Comparison of ENCODE assay signal across 8 cellular contexts in genomic region chr3:121995190-121996137, GRCh38. TPM values are rescaled to one million over a fixed set of nuclear protein-coding genes. Genes with fewer than 3 reads are reported as not detected.
DNase-seq lines count a peak whose midpoint lies in the region; ATAC-seq, FAIRE-seq and TF ChIP-seq lines count a peak whose summit lies in the region.

No MANE protein-coding gene starts in this region.

- TF ChIP-seq EP300 in HepG2 (IDR thresholded peaks at IDR 0.05; ENCODE audit: low read depth in 2 of 2, low read length in 2 of 2): no peak
- no peak for TF ChIP-seq EP300 in HepG2 (CRISPR knock-in tag; IDR thresholded peaks at IDR 0.05; ENCODE audit: borderline replicate concordance)

- POLR2A ChIA-PET in HepG2 (lab: Yijun Ruan, JAX): no interaction called here

- TF ChIP-seq POLR2A in HepG2 (IDR thresholded peaks at IDR 0.05; ENCODE audit: insufficient read depth in 1 of 2, low read depth in 2 of 2, low read length in 2 of 2): no peak

- intact Hi-C loops in HepG2 (cut with micrococcal nuclease; ENCODE audit: unreplicated experiment): loop anchor here (1.0 to 2.0 kb wide), 3 partner anchors 113 to 449 kb away; no protein-coding TSS in a partner anchor
- intact Hi-C loops in tibial artery (cut with DNase I; ENCODE audit: low total_unique reads): no loop called here

- peak; percentile 66 for TF ChIP-seq RAD21 in HepG2 (CRISPR knock-in tag; IDR thresholded peaks at IDR 0.05)

- H4K20me1 ChIP-seq in HepG2 (ENCODE audit: insufficient read depth, low read length): no peaks in the 10 kb centered on the region

- no peak for FAIRE-seq in HTR-8/SVneo (lab: Jason Lieb, UNC)
- peak; percentile 77 for FAIRE-seq in HepG2 (lab: Jason Lieb, UNC)

- ATAC-seq in GM18502 (IDR thresholded peaks at IDR 0.05; ENCODE audit: poor library complexity, unreplicated experiment) (peak; percentile 53), HepG2 (peak; percentile 99), GM19351 (IDR thresholded peaks at IDR 0.05; ENCODE audit: unreplicated experiment) (no peak)

- H3K4me1 ChIP-seq in HepG2 (ENCODE audit: insufficient read depth, low read length): no peaks in the 10 kb centered on the region
- peaks cover 0 to 19% (median 6%) of the 10 kb centered on the region in 4 donors for H3K4me1 ChIP-seq in tibial artery

- H3K36me3 ChIP-seq in HepG2 (replicated peaks in 1 of 2; ENCODE audit: control insufficient read depth in 1 of 2, insufficient read depth in 2 of 2, low read length in 2 of 2): no peaks in the 10 kb centered on the region
- H3K36me3 ChIP-seq in tibial artery: no peaks in the 10 kb centered on the region

- peak; percentile 86 for TF ChIP-seq CTCF in C4-2B (conservative IDR thresholded peaks at IDR 0.05)
- TF ChIP-seq CTCF in HepG2 (CRISPR knock-in tag; IDR thresholded peaks at IDR 0.05): peak; percentile 80
- no peak for TF ChIP-seq CTCF in tibial artery (IDR thresholded peaks at IDR 0.05)

- CTCF ChIA-PET in HepG2 (lab: Yijun Ruan, JAX; ENCODE audit: low intra/inter-chr PET ratio, low total read pairs): interaction anchor here (0.9 to 1.7 kb wide), 3 partner anchors 112 to 449 kb away, joined by 3 to 9 read pairs (median 4); partner anchors contain the start of gene POLQ

- H3K9me3 ChIP-seq in HepG2 (ENCODE audit: low read length) (no peaks in the 10 kb centered on the region), tibial artery (no peaks in the 10 kb centered on the region)

- H3K79me2 ChIP-seq in HepG2 (ENCODE audit: insufficient read depth, low read length): no peaks in the 10 kb centered on the region

- H3K4me2 ChIP-seq in HepG2 (ENCODE audit: low read depth, low read length): no peak overlapping the region

- H3K27ac ChIP-seq in C4-2B (peak overlapping the region; percentile 17; the same call in 1 of the 2 replicates), HepG2 (ENCODE audit: extremely low read length, insufficient read depth, low read length) (no peak overlapping the region), tibial artery (peak overlapping the region in 1 of 2 donors; percentile 47)

- H3K27me3 ChIP-seq in HepG2 (ENCODE audit: control insufficient read depth in 1 of 2, insufficient read depth in 2 of 2, low read length in 2 of 2): no peaks in the 10 kb centered on the region
- H3K27me3 ChIP-seq in tibial artery: no peaks in the 10 kb centered on the region

- peak; percentile 52 for DNase-seq in HTR-8/SVneo (ENCODE audit: insufficient read length, low spot score)
- DNase-seq in SHP77 (lab: John Stamatoyannopoulos, UW): peak; percentile 22 to 69
- DNase-seq in cerebellar cortex (ENCODE audit: low spot score): peak; percentile 36
- DNase-seq in HepG2 (ENCODE audit: low spot score): peak; percentile 52
- DNase-seq in tibial artery: peak; percentile 68 to 76

- H3K9ac ChIP-seq in HepG2 (ENCODE audit: insufficient read depth, low read depth, low read length): no peak overlapping the region

- no peak overlapping the region for H2AFZ ChIP-seq in HepG2 (ENCODE audit: low read length)

- BruUV-seq in HepG2 (replicated peaks; lab: Mats Ljungman, UMichigan): no TSS peak

- in situ Hi-C loops in HepG2 (cut with HindIII; ENCODE audit: extremely low pct_ligation_motif_present, low pct_unique_long_range_greater_than_20kb): loop anchor here (10.0 kb wide), 1 partner anchor 451 kb away; the partner anchor contains the start of gene POLQ

- no peak overlapping the region for H3K4me3 ChIP-seq in HepG2 (replicated peaks in 1 of 3; ENCODE audit: insufficient read depth in 1 of 3, low read depth in 2 of 3, low read length in 3 of 3)
- no peak overlapping the region for H3K4me3 ChIP-seq in tibial artery

- 45% methylated on average over 13 of the region's 14 CpGs for WGBS in HepG2 (ENCODE audit: low lambda C conversion rate)

TF ChIP-seq in HepG2, 621 proteins besides CTCF, POLR2A, EP300 and RAD21 (continues in another document):
- TF ChIP-seq TFAP4 (IDR thresholded peaks at IDR 0.05; ENCODE audit: borderline replicate concordance, low read depth) (peak; percentile 63; the same call in 1 of the 2 replicates), RBM39 (IDR thresholded peaks at IDR 0.05; ENCODE audit: low read depth, low read length, poor library complexity, severe bottlenecking) (no peak), ZFYVE20 (CRISPR knock-in tag; IDR thresholded peaks at IDR 0.05; ENCODE audit: borderline replicate concordance, low read depth) (no peak), HIC2 (CRISPR knock-in tag; IDR thresholded peaks at IDR 0.05; ENCODE audit: low read depth) (no peak)

RNA-seq across cellular contexts. Expression of gene ILDR1, which starts 26.6 kb away (rescaled TPM):
- not detected in 2 replicates for total RNA-seq in HepG2 (2016; rRNA removed; fragmentation: Illumina TruSeq; extraction: Trizol)
- not detected in 2 replicates for total RNA-seq in HepG2 (2016; cell fraction: cytosol; rRNA removed; fragmentation: Illumina TruSeq; extraction: Trizol; ENCODE audit: low read depth)
- total RNA-seq in HepG2 (2016; cell fraction: insoluble cytoplasmic fraction; rRNA removed; fragmentation: Illumina TruSeq; extraction: Trizol): not detected in 2 replicates
- total RNA-seq in HepG2 (2016; cell fraction: membrane; rRNA removed; fragmentation: Illumina TruSeq; extraction: Trizol): not detected in 2 replicates
- not detected in 2 replicates for total RNA-seq in HepG2 (2016; cell fraction: nucleus; rRNA removed; fragmentation: Illumina TruSeq; extraction: Trizol)
- not detected in 2 replicates for polyA plus RNA-seq in HepG2 (2011; rRNA removed)
- polyA plus RNA-seq in HepG2 (2011; cell fraction: cytosol; rRNA removed): not detected in 2 replicates
- polyA plus RNA-seq in HepG2 (2011; cell fraction: nucleus; rRNA removed): not detected in 2 replicates
- polyA plus RNA-seq in HepG2 (2012): 0.09 TPM in 1 of 2 replicates, not detected in the other
- not detected in 2 replicates for polyA plus RNA-seq in HepG2 (2016; cell fraction: cytosol; fragmentation: Illumina TruSeq; extraction: Trizol; ENCODE audit: low read depth)
- polyA plus RNA-seq in HepG2 (2016; cell fraction: insoluble cytoplasmic fraction; fragmentation: Illumina TruSeq; extraction: Trizol; ENCODE audit: low read depth): not detected in 2 replicates
- polyA plus RNA-seq in HepG2 (2016; cell fraction: membrane; fragmentation: Illumina TruSeq; extraction: Trizol; ENCODE audit: low read depth): not detected in 2 replicates
- polyA plus RNA-seq in HepG2 (2016; cell fraction: nucleus; fragmentation: Illumina TruSeq; extraction: Trizol; ENCODE audit: insufficient read depth, low read depth): not detected in 2 replicates
- not detected in 2 replicates for polyA minus RNA-seq in HepG2 (2011; rRNA and poly(A)+ RNA removed; ENCODE audit: low replicate concordance)
- polyA minus RNA-seq in HepG2 (2011; cell fraction: cytosol; rRNA and poly(A)+ RNA removed): not detected in 2 replicates
- not detected in 2 replicates for polyA minus RNA-seq in HepG2 (2011; cell fraction: nucleus; rRNA and poly(A)+ RNA removed)

RNA-seq across cellular contexts. Expression of gene CD86, which starts 59.7 kb away (rescaled TPM):
- not detected in 2 replicates for total RNA-seq in HepG2 (2016; rRNA removed; fragmentation: Illumina TruSeq; extraction: Trizol)
- total RNA-seq in HepG2 (2016; cell fraction: cytosol; rRNA removed; fragmentation: Illumina TruSeq; extraction: Trizol; ENCODE audit: low read depth): not detected in 2 replicates
- not detected in 2 replicates for total RNA-seq in HepG2 (2016; cell fraction: insoluble cytoplasmic fraction; rRNA removed; fragmentation: Illumina TruSeq; extraction: Trizol)
- not detected in 2 replicates for total RNA-seq in HepG2 (2016; cell fraction: membrane; rRNA removed; fragmentation: Illumina TruSeq; extraction: Trizol)
- not detected in 2 replicates for total RNA-seq in HepG2 (2016; cell fraction: nucleus; rRNA removed; fragmentation: Illumina TruSeq; extraction: Trizol)
- polyA plus RNA-seq in HepG2 (2011; rRNA removed): not detected in 2 replicates
- not detected in 2 replicates for polyA plus RNA-seq in HepG2 (2011; cell fraction: cytosol; rRNA removed)
- polyA plus RNA-seq in HepG2 (2011; cell fraction: nucleus; rRNA removed): not detected in 2 replicates
- polyA plus RNA-seq in HepG2 (2012): not detected in 2 replicates
- not detected in 2 replicates for polyA plus RNA-seq in HepG2 (2016; cell fraction: cytosol; fragmentation: Illumina TruSeq; extraction: Trizol; ENCODE audit: low read depth)
- not detected in 2 replicates for polyA plus RNA-seq in HepG2 (2016; cell fraction: insoluble cytoplasmic fraction; fragmentation: Illumina TruSeq; extraction: Trizol; ENCODE audit: low read depth)
- not detected in 2 replicates for polyA plus RNA-seq in HepG2 (2016; cell fraction: membrane; fragmentation: Illumina TruSeq; extraction: Trizol; ENCODE audit: low read depth)
- not detected in 2 replicates for polyA plus RNA-seq in HepG2 (2016; cell fraction: nucleus; fragmentation: Illumina TruSeq; extraction: Trizol; ENCODE audit: insufficient read depth, low read depth)
- not detected in 2 replicates for polyA minus RNA-seq in HepG2 (2011; rRNA and poly(A)+ RNA removed; ENCODE audit: low replicate concordance)
- not detected in 2 replicates for polyA minus RNA-seq in HepG2 (2011; cell fraction: cytosol; rRNA and poly(A)+ RNA removed)
- polyA minus RNA-seq in HepG2 (2011; cell fraction: nucleus; rRNA and poly(A)+ RNA removed): not detected in 2 replicates

Comparison
In these comparisons a context has a peak if more than half of its experiments do, and no peak if none do; other contexts are left out.
1. CTCF ChIP-seq: peak in C4-2B (single experiment) and HepG2 (single experiment); none in tibial artery (0 of 2).
2. Peak in every context shown above with its lines, with median percentiles within 50 percentile points of each other: DNase-seq.